Comparison of ENCODE assay signal across 16 cellular contexts in the genomic region with DNA sequence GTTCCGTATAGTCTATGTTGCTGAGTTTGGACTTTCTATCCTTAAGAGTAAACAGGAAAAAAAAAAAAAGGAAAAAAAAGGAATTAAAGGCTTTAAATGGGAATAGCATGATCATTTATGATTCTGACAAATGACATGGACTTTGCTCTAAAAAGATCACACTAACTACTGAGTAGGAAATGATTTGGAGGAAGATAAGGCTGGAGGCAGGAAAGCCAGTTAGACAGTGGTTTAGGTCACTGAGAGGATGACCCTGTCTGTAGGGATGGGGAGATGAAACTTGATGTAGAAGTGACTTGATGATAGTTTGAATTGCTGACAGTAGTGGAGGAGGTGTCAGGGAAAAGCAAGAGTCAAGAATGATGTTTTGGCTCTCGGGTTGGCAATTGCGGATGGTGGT. TPM values are rescaled to one million over a fixed set of nuclear protein-coding genes. Genes with fewer than 3 reads are reported as not detected.
DNase-seq lines count a peak whose midpoint lies in the region; ATAC-seq, FAIRE-seq and TF ChIP-seq lines count a peak whose summit lies in the region.
"Had no signal": no experiment of that assay in that cellular context is flagged by ENCODE, and none has a peak within 500 bp of the region (broad histone marks: within the 10 kb centered on the region; RNA-seq: fewer than 3 reads in every experiment).

No MANE protein-coding gene starts in this region.

- POLR2A ChIA-PET in CD8-positive, alpha-beta T cell (lab: Charles Lee): no interaction called here

- no peak for ATAC-seq in DND-41 (ENCODE audit: insufficient read depth, low read depth)
- ATAC-seq in left colon: peak; percentile 81
- no peak for ATAC-seq in CD8-positive, alpha-beta T cell
- ATAC-seq in activated CD8-positive, alpha-beta memory T cell treated with anti-CD3 and anti-CD28 coated beads, Interleukin-2, amount 10 ng/mL, durations not matched to agents 7 days and 5 days: no peak
- ATAC-seq: GM12878 had no signal

- no peak for TF ChIP-seq CTCF in DND-41 (IDR thresholded peaks at IDR 0.05; ENCODE audit: borderline replicate concordance, extremely low read depth, low read length, poor library complexity, severe bottlenecking)
- TF ChIP-seq CTCF in bronchial epithelial cell (IDR thresholded peaks at IDR 0.05; ENCODE audit: insufficient read depth, low read length, severe bottlenecking): no peak
- TF ChIP-seq CTCF in CD8-positive, alpha-beta T cell (IDR thresholded peaks at IDR 0.05): no peak

- 0 out of 2 replicates have a peak overlapping the region, but pooled peaks have one; percentile 0 for H2AFZ ChIP-seq in DND-41 (ENCODE audit: low read depth, low read length)

- H3K9me3 ChIP-seq in DND-41 (ENCODE audit: insufficient read depth, low read length, severe bottlenecking): no peaks in the 10 kb centered on the region
- H3K9me3 ChIP-seq in CD8-positive, alpha-beta T cell (ENCODE audit: low read length): no peaks in the 10 kb centered on the region
- H3K9me3 ChIP-seq: BLaER1, HAP-1 had no signal

- H3K36me3 ChIP-seq in DND-41 (ENCODE audit: insufficient read depth, low read length) (no peaks in the 10 kb centered on the region), bronchial epithelial cell (ENCODE audit: control insufficient read depth, insufficient read depth, low read length) (no peaks in the 10 kb centered on the region)
- no peaks in the 10 kb centered on the region for H3K36me3 ChIP-seq in CD8-positive, alpha-beta T cell (ENCODE audit: insufficient read depth, low read length)
- H3K36me3 ChIP-seq: BLaER1, HAP-1 had no signal

- no peak overlapping the region for H3K9ac ChIP-seq in DND-41 (ENCODE audit: low read depth, low read length)
- H3K9ac ChIP-seq: BLaER1 had no signal

- H3K9me3 Mint-ChIP-seq in CD8-positive, alpha-beta T cell: no peaks in the 10 kb centered on the region
- no peaks in the 10 kb centered on the region for H3K9me3 Mint-ChIP-seq in activated CD8-positive, alpha-beta memory T cell treated with anti-CD3 and anti-CD28 coated beads, Interleukin-2, amount 10 ng/mL, durations not matched to agents 7 days and 5 days (ENCODE audit: low read depth)

- no peaks in the 10 kb centered on the region for H3K27me3 Mint-ChIP-seq in CD8-positive, alpha-beta T cell (ENCODE audit: low read depth)
- no peaks in the 10 kb centered on the region for H3K27me3 Mint-ChIP-seq in activated CD8-positive, alpha-beta memory T cell treated with anti-CD3 and anti-CD28 coated beads, Interleukin-2, amount 10 ng/mL, durations not matched to agents 7 days and 5 days

- intact Hi-C loops in left colon (cut with DNase I, micrococcal nuclease): loop anchor here in 1 of 2 donors (10.0 kb wide), 1 partner anchor 236 kb away; no protein-coding TSS in a partner anchor
- intact Hi-C loops in CD8-positive, alpha-beta T cell (cut with DNase I, micrococcal nuclease): loop anchor here in 1 of 2 experiments (5.0 kb wide), 1 partner anchor 743 kb away; no protein-coding TSS in a partner anchor

- H3K4me1 ChIP-seq in DND-41 (ENCODE audit: insufficient read depth, low read length): no peaks in the 10 kb centered on the region
- H3K4me1 ChIP-seq in CD8-positive, alpha-beta T cell (ENCODE audit: insufficient read depth, low read length): no peaks in the 10 kb centered on the region
- H3K4me1 ChIP-seq: BLaER1 had no signal

- H4K20me1 ChIP-seq in DND-41 (ENCODE audit: insufficient read depth, low read length): no peaks in the 10 kb centered on the region
- H4K20me1 ChIP-seq: BLaER1 had no signal

- no peak overlapping the region for H3K4me3 Mint-ChIP-seq in CD8-positive, alpha-beta T cell
- H3K4me3 Mint-ChIP-seq in activated CD8-positive, alpha-beta memory T cell treated with anti-CD3 and anti-CD28 coated beads, Interleukin-2, amount 10 ng/mL, durations not matched to agents 7 days and 5 days: no peak overlapping the region
- H3K4me3 Mint-ChIP-seq: CD14-positive monocyte; CD4-positive, alpha-beta memory T cell had no signal

- H3K4me3 ChIP-seq in DND-41 (ENCODE audit: low read depth in 1 of 2, low read length in 2 of 2) (no peak overlapping the region), bronchial epithelial cell (ENCODE audit: low read depth, low read length) (no peak overlapping the region)
- H3K4me3 ChIP-seq in CD8-positive, alpha-beta T cell (ENCODE audit: low read depth, low read length): no peak overlapping the region
- H3K4me3 ChIP-seq: BLaER1, GM12878, HAP-1 had no signal

- H3K79me2 ChIP-seq in DND-41 (ENCODE audit: insufficient read depth, low read length): no peaks in the 10 kb centered on the region

- H3K4me2 ChIP-seq in DND-41 (ENCODE audit: insufficient read depth, low read length): no peak overlapping the region
- H3K4me2 ChIP-seq: BLaER1 had no signal

- no peaks in the 10 kb centered on the region for H3K36me3 Mint-ChIP-seq in CD8-positive, alpha-beta T cell
- no peaks in the 10 kb centered on the region for H3K36me3 Mint-ChIP-seq in activated CD8-positive, alpha-beta memory T cell treated with anti-CD3 and anti-CD28 coated beads, Interleukin-2, amount 10 ng/mL, durations not matched to agents 7 days and 5 days
- H3K36me3 Mint-ChIP-seq: CD14-positive monocyte; CD4-positive, alpha-beta memory T cell had no signal

- FAIRE-seq in bronchial epithelial cell (lab: Jason Lieb, UNC) (peak; percentile 55), urothelium cell line (lab: Jason Lieb, UNC) (peak; percentile 32)
- FAIRE-seq: GM12878 had no signal

- DNase-seq in DND-41: no peak
- no peak for DNase-seq in bronchial epithelial cell (ENCODE audit: low read depth)
- DNase-seq in left colon: no peak
- no peak for DNase-seq in urothelium cell line (ENCODE audit: low spot score)
- DNase-seq in CD8-positive, alpha-beta T cell: no peak
- DNase-seq in activated CD8-positive, alpha-beta memory T cell treated with anti-CD3 and anti-CD28 coated beads, Interleukin-2, amount 10 ng/mL, durations not matched to agents 7 days and 5 days: no peak
- DNase-seq in activated CD8-positive, alpha-beta memory T cell treated with anti-CD3 and anti-CD28 coated beads, Interleukin-2, amount 50 U/mL, for 4 hours: no peak
- DNase-seq: 8988T; Calu3; CD4-positive, alpha-beta memory T cell; DMS79 treated with DMSO at 0.1 percent for 48 hours; EL had no signal

- no peak overlapping the region for H3K27ac ChIP-seq in DND-41 (ENCODE audit: low read length)
- no peak overlapping the region for H3K27ac ChIP-seq in CD8-positive, alpha-beta T cell (ENCODE audit: low read depth, low read length)
- H3K27ac ChIP-seq: BLaER1 had no signal

- H3K4me1 Mint-ChIP-seq in CD8-positive, alpha-beta T cell (ENCODE audit: low read depth): no peaks in the 10 kb centered on the region
- peaks cover 4% of the 10 kb centered on the region for H3K4me1 Mint-ChIP-seq in activated CD8-positive, alpha-beta memory T cell treated with anti-CD3 and anti-CD28 coated beads, Interleukin-2, amount 10 ng/mL, durations not matched to agents 7 days and 5 days
- H3K4me1 Mint-ChIP-seq: CD14-positive monocyte had no signal

- CTCF ChIA-PET in CD8-positive, alpha-beta T cell (lab: Charles Lee): no interaction called here
- CTCF ChIA-PET in activated CD8-positive, alpha-beta memory T cell treated with anti-CD3 and anti-CD28 coated beads, Interleukin-2, amount 10 ng/mL, durations not matched to agents 7 days and 5 days (lab: Charles Lee): interaction anchor here (0.7 kb wide), 1 partner anchor 226 kb away, joined by 4 read pairs; no protein-coding TSS in a partner anchor

- no peak overlapping the region for H3K27ac Mint-ChIP-seq in CD8-positive, alpha-beta T cell
- H3K27ac Mint-ChIP-seq in activated CD8-positive, alpha-beta memory T cell treated with anti-CD3 and anti-CD28 coated beads, Interleukin-2, amount 10 ng/mL, durations not matched to agents 7 days and 5 days: no peak overlapping the region
- H3K27ac Mint-ChIP-seq: CD14-positive monocyte; CD4-positive, alpha-beta memory T cell had no signal

- no peaks in the 10 kb centered on the region for H3K27me3 ChIP-seq in DND-41 (ENCODE audit: insufficient read depth, low read length, poor library complexity)
- H3K27me3 ChIP-seq in bronchial epithelial cell (ENCODE audit: control insufficient read depth, insufficient read depth, low read length): no peaks in the 10 kb centered on the region
- no peaks in the 10 kb centered on the region for H3K27me3 ChIP-seq in CD8-positive, alpha-beta T cell (ENCODE audit: insufficient read depth, low read length)
- H3K27me3 ChIP-seq: BLaER1 had no signal

RNA-seq across cellular contexts. Expression of a gene that starts 9.2 kb away (rescaled TPM):
- 6.6 and 6.8 TPM in 2 replicates for total RNA-seq in bronchial epithelial cell
- total RNA-seq in left colon: 1 to 10 TPM; 5.4 to 8.4 TPM
- total RNA-seq in CD8-positive, alpha-beta T cell: 10 to 100 TPM; 77.5 to 82.2 TPM
- 10 to 100 TPM; 30.4 to 31.2 TPM for total RNA-seq in activated CD8-positive, alpha-beta memory T cell treated with anti-CD3 and anti-CD28 coated beads, Interleukin-2, amount 10 ng/mL, durations not matched to agents 7 days and 5 days
